Comparison of ENCODE assay signal across 28 cellular contexts in genomic region chr4:25540734-25541133, GRCh38.
"Had no signal": no experiment of that assay in that cellular context is flagged by ENCODE, and none has a peak within 500 bp of the region (broad histone marks: within the 10 kb centered on the region; RNA-seq: fewer than 3 reads in every experiment).

No MANE protein-coding gene starts in this region.

- H3K4me1 ChIP-seq: parathyroid adenoma, psoas muscle, right lobe of liver, sigmoid colon, thyroid gland, vagina had no signal

- H3K27me3 ChIP-seq: ovary, right lobe of liver, sigmoid colon, spleen, stomach, thyroid gland, tibial nerve, upper lobe of left lung, vagina had no signal

- H3K9me3 ChIP-seq: ovary, psoas muscle, right lobe of liver, sigmoid colon, spleen, stomach, thoracic aorta, thyroid gland, tibial nerve, upper lobe of left lung, vagina had no signal

- H2AFZ ChIP-seq: parathyroid adenoma had no signal

- H3K4me3 ChIP-seq: ovary, psoas muscle, right lobe of liver, sigmoid colon, smooth muscle cell, spleen, stomach, thoracic aorta, thyroid gland, tibial nerve, upper lobe of left lung, vagina had no signal

- H3K79me2 ChIP-seq: parathyroid adenoma had no signal

- DNase-seq: naive thymus-derived CD8-positive, alpha-beta T cell; nephron progenitor cell; occipital lobe; ovary; posterior cingulate gyrus; psoas muscle; right cardiac atrium; right lobe of liver; sigmoid colon; spleen; stimulated activated CD4-positive, alpha-beta T cell treated with anti-CD3 and anti-CD28 coated beads, Interleukin-12 subunit alpha, Interleukin-12 subunit beta, amount 100 ng/mL, for 4 hours; stimulated activated CD4-positive, alpha-beta T cell treated with anti-CD3 and anti-CD28 coated beads, Interleukin-2, amount 100 ng/mL, for 24 hours; stimulated activated CD4-positive, alpha-beta T cell treated with anti-CD3 and anti-CD28 coated beads, Interleukin-2, amount 100 ng/mL, for 48 hours; stimulated activated CD4-positive, alpha-beta T cell treated with anti-CD3 and anti-CD28 coated beads, Interleukin-4, amount 100 ng/mL, for 24 hours; stimulated activated naive B cell treated with anti-CD40 and anti-IgM and Interleukin-4, amounts not matched to agents 10 μg/mL and 1 μg/mL and 100 μg/mL, for 72 hours; stimulated activated naive CD4-positive, alpha-beta T cell treated with Interleukin-2 at 50 U/mL for 16 hours; stomach; thyroid gland; trophoblast cell; upper lobe of left lung had no signal

- FAIRE-seq: urothelium cell line had no signal

- H3K27ac ChIP-seq: ovary, parathyroid adenoma, psoas muscle, right lobe of liver, sigmoid colon, spleen, stomach, thoracic aorta, thyroid gland, tibial nerve, upper lobe of left lung, vagina had no signal

- ATAC-seq: naive thymus-derived CD8-positive, alpha-beta T cell; natural killer cell treated with Interleukin-12 subunit alpha and Interleukin-12 subunit beta and Interleukin-15 and Interleukin-18, amount 100 ng/mL, for 72 hours; psoas muscle; right cardiac atrium; right lobe of liver; stimulated activated effector memory CD8-positive, alpha-beta T cell treated with anti-CD3 and anti-CD28 coated beads, Interleukin-12 subunit alpha, Interleukin-12 subunit beta, amount 100 ng/mL, for 72 hours; stimulated activated naive B cell treated with anti-CD40 and anti-IgM and Interleukin-4, amounts not matched to agents 10 μg/mL and 1 μg/mL and 100 μg/mL, for 72 hours had no signal

- H3K4me2 ChIP-seq: smooth muscle cell had no signal

- H3K9ac ChIP-seq: parathyroid adenoma had no signal

- H3K36me3 ChIP-seq: ovary, right lobe of liver, sigmoid colon, spleen, stomach, thoracic aorta, thyroid gland, tibial nerve, upper lobe of left lung, vagina had no signal
